ENCODE assay signal across 15 cellular contexts in genomic region chr1:116988248-116988647, GRCh38. TPM values are rescaled to one million over a fixed set of nuclear protein-coding genes. Genes with fewer than 3 reads are reported as not detected.
DNase-seq lines count a peak whose midpoint lies in the region; ATAC-seq and TF ChIP-seq lines count a peak whose summit lies in the region.
"Had no signal": no experiment of that assay in that cellular context is flagged by ENCODE, and none has a peak within 500 bp of the region (broad histone marks: within the 10 kb centered on the region; RNA-seq: fewer than 3 reads in every experiment).

No MANE protein-coding gene starts in this region.

- peaks cover 40% of the 10 kb centered on the region for H3K36me3 Mint-ChIP-seq in neural crest cell (ENCODE audit: low read depth)
- H3K36me3 Mint-ChIP-seq in T-helper 2 cell treated with Interferon-gamma antibody and Interleukin-4, amounts not matched to agents 5 μg/mL and 100 μg/mL, for 36 hours (ENCODE audit: low read depth) = peaks cover 2% of the 10 kb centered on the region

- no peak overlapping the region for H3K9ac ChIP-seq in fibroblast of lung (ENCODE audit: insufficient read depth, low read length)

- intact Hi-C loops in ascending aorta (cut with DNase I) = loop anchor here (5.0 kb wide), 1 partner anchor 76 kb away; no protein-coding TSS in a partner anchor

- H3K36me3 ChIP-seq in fibroblast of lung (ENCODE audit: control insufficient read depth, insufficient read depth, low read length) (no peaks in the 10 kb centered on the region), ascending aorta (no peaks in the 10 kb centered on the region)

- no peak overlapping the region for H2AFZ ChIP-seq in fibroblast of lung (ENCODE audit: low read length)

- peaks cover 12% of the 10 kb centered on the region for H3K9me3 Mint-ChIP-seq in neural crest cell
- no peaks in the 10 kb centered on the region for H3K9me3 Mint-ChIP-seq in T-helper 2 cell treated with Interferon-gamma antibody and Interleukin-4, amounts not matched to agents 5 μg/mL and 100 μg/mL, for 36 hours

- H4K20me1 ChIP-seq in fibroblast of lung (ENCODE audit: control insufficient read depth, extremely low read depth, insufficient read depth, low read length) = no peaks in the 10 kb centered on the region

- H3K27me3 ChIP-seq in fibroblast of lung (ENCODE audit: control insufficient read depth, insufficient read depth, low read length) (no peaks in the 10 kb centered on the region), ascending aorta (no peaks in the 10 kb centered on the region)
- H3K27me3 ChIP-seq: dorsolateral prefrontal cortex, suprapubic skin had no signal

- H3K4me2 ChIP-seq in fibroblast of lung (ENCODE audit: extremely low read depth, insufficient read depth, low read length) = no peak overlapping the region

- H3K79me2 ChIP-seq in fibroblast of lung (ENCODE audit: control insufficient read depth, insufficient read depth, low read length) = no peaks in the 10 kb centered on the region

- no peak overlapping the region for H3K4me3 Mint-ChIP-seq in neural crest cell
- no peak overlapping the region for H3K4me3 Mint-ChIP-seq in T-helper 2 cell treated with Interferon-gamma antibody and Interleukin-4, amounts not matched to agents 5 μg/mL and 100 μg/mL, for 36 hours

- H3K27ac Mint-ChIP-seq in neural crest cell (ENCODE audit: unreplicated experiment) = peak overlapping the region; percentile 73
- H3K27ac Mint-ChIP-seq in T-helper 2 cell treated with Interferon-gamma antibody and Interleukin-4, amounts not matched to agents 5 μg/mL and 100 μg/mL, for 36 hours = no peak overlapping the region

- H3K4me3 ChIP-seq in fibroblast of lung (replicated peaks in 1 of 4; ENCODE audit: control extremely low read depth in 1 of 4, insufficient read depth in 1 of 4, low read depth in 3 of 4, low read length in 4 of 4) = no peak overlapping the region
- no peak overlapping the region for H3K4me3 ChIP-seq in ascending aorta
- H3K4me3 ChIP-seq: dorsolateral prefrontal cortex, GM12878, HAP-1, suprapubic skin had no signal

- H3K27me3 Mint-ChIP-seq in neural crest cell (ENCODE audit: low read depth) = no peaks in the 10 kb centered on the region
- H3K27me3 Mint-ChIP-seq in T-helper 2 cell treated with Interferon-gamma antibody and Interleukin-4, amounts not matched to agents 5 μg/mL and 100 μg/mL, for 36 hours (ENCODE audit: low read depth) = no peaks in the 10 kb centered on the region

- H3K27ac ChIP-seq in fibroblast of lung (ENCODE audit: insufficient read depth, low read length) (no peak overlapping the region), ascending aorta (no peak overlapping the region)
- H3K27ac ChIP-seq: dorsolateral prefrontal cortex, suprapubic skin had no signal

- peak; percentile 52 for DNase-seq in GM03348 (ENCODE audit: low spot score)
- peak; percentile 86 for DNase-seq in SW480 (ENCODE audit: low spot score)
- DNase-seq in fibroblast of lung (ENCODE audit: low read depth in 2 of 2) = peak; percentile 8 to 80
- DNase-seq in neural crest cell (ENCODE audit: low read depth, low spot score) = no peak
- DNase-seq in ascending aorta (ENCODE audit: low spot score in 2 of 2) = no peak
- no peak for DNase-seq in T-helper 2 cell treated with Interferon-gamma antibody and Interleukin-4, amounts not matched to agents 5 μg/mL and 100 μg/mL, for 36 hours (ENCODE audit: low spot score)
- DNase-seq: activated effector memory CD4-positive, alpha-beta T cell treated with anti-CD3 and anti-CD28 coated beads, Interleukin-2, amount 50 U/mL, for 16 hours; dorsolateral prefrontal cortex; midbrain; NCI-H1436 treated with DMSO at 0.1 percent for 48 hours; T-helper 1 cell had no signal

- H3K4me1 Mint-ChIP-seq in neural crest cell = peaks cover 41% of the 10 kb centered on the region
- H3K4me1 Mint-ChIP-seq in T-helper 2 cell treated with Interferon-gamma antibody and Interleukin-4, amounts not matched to agents 5 μg/mL and 100 μg/mL, for 36 hours (ENCODE audit: low read depth) = peaks cover 29% of the 10 kb centered on the region

- no peaks in the 10 kb centered on the region for H3K9me3 ChIP-seq in fibroblast of lung (ENCODE audit: control insufficient read depth, insufficient read depth, low read depth, low read length)
- H3K9me3 ChIP-seq in ascending aorta = no peaks in the 10 kb centered on the region
- H3K9me3 ChIP-seq: HAP-1, suprapubic skin had no signal

- H3K4me1 ChIP-seq in fibroblast of lung (ENCODE audit: control insufficient read depth, extremely low read depth, insufficient read depth, low read length) = peaks cover 2% of the 10 kb centered on the region
- H3K4me1 ChIP-seq in ascending aorta = peaks cover 0 to 10% of the 10 kb centered on the region in 2 donors
- H3K4me1 ChIP-seq: HAP-1 had no signal

- no peak for TF ChIP-seq CTCF in fibroblast of lung (conservative IDR thresholded peaks at IDR 0.05 in 1 of 2, IDR thresholded peaks at IDR 0.05 in 1 of 2; ENCODE audit: low read depth in 1 of 2, low read length in 2 of 2)
- TF ChIP-seq CTCF in neural crest cell (conservative IDR thresholded peaks at IDR 0.05) = no peak
- no peak for TF ChIP-seq CTCF in ascending aorta (IDR thresholded peaks at IDR 0.05)

- no peak for ATAC-seq in GM21786 (IDR thresholded peaks at IDR 0.05; ENCODE audit: unreplicated experiment)
- ATAC-seq: GM12878 had no signal

RNA-seq across cellular contexts. Expression of gene CD101, which starts 13.3 kb away (rescaled TPM):
- total RNA-seq in fibroblast of lung (under 0.01 TPM in 1 of 2 replicates, not detected in the other), neural crest cell (3.7 and 4.3 TPM in 2 replicates), ascending aorta (not detected)
- 0.25 TPM in 1 of 2 replicates, not detected in the other for polyA plus RNA-seq in fibroblast of lung
- not detected in 2 replicates for polyA plus RNA-seq in fibroblast of lung (2012)
- not detected in 2 replicates for polyA minus RNA-seq in fibroblast of lung (ENCODE audit: low replicate concordance)

Comparison
In these comparisons a context has a peak if more than half of its experiments do, and no peak if none do; other contexts are left out.
1. DNase-seq: peak in GM03348 (single experiment), SW480 (single experiment) and fibroblast of lung (2 of 2); none in neural crest cell (single experiment), ascending aorta (0 of 2) and T-helper 2 cell treated with Interferon-gamma antibody and Interleukin-4, amounts not matched to agents 5 μg/mL and 100 μg/mL, for 36 hours (single experiment).